ENCODE assay signal across 22 cellular contexts in genomic region chr1:1424623-1425229, GRCh38. TPM values are rescaled to one million over a fixed set of nuclear protein-coding genes. Genes with fewer than 3 reads are reported as not detected.
DNase-seq lines count a peak whose midpoint lies in the region; TF ChIP-seq lines count a peak whose summit lies in the region.
"Had no signal": no experiment of that assay in that cellular context is flagged by ENCODE, and none has a peak within 500 bp of the region (broad histone marks: within the 10 kb centered on the region; RNA-seq: fewer than 3 reads in every experiment).

No MANE protein-coding gene starts in this region.

- H3K4ac ChIP-seq in neuronal stem cell (ENCODE audit: low read length) = no peak overlapping the region

- H3K23ac ChIP-seq in neuronal stem cell (ENCODE audit: low read depth, low read length, poor library complexity) = no peak overlapping the region

- H3K4me2 ChIP-seq in neuronal stem cell (ENCODE audit: insufficient read depth, low read length, poor library complexity, severe bottlenecking) = peak overlapping the region; percentile 18
- H3K4me2 ChIP-seq: PC-9 had no signal

- no peak overlapping the region for H3K18ac ChIP-seq in neuronal stem cell (ENCODE audit: low read length)

- WGBS in neuronal stem cell (ENCODE audit: extremely low coverage in 2 of 2, insufficient read length in 2 of 2, insufficient replicate concordance in 1 of 2), 2 donors = no CpG with 5 or more reads among the region's 22 CpGs

- H4K91ac ChIP-seq in neuronal stem cell (ENCODE audit: low read depth, low read length, poor library complexity) = no peak overlapping the region

- H2AFZ ChIP-seq in neuronal stem cell (ENCODE audit: low read length) = no peak overlapping the region
- H2AFZ ChIP-seq: PC-9 had no signal

- no peaks in the 10 kb centered on the region for H3K36me3 ChIP-seq in neuronal stem cell (replicated peaks in 1 of 2; ENCODE audit: control insufficient read depth in 2 of 2, insufficient read depth in 2 of 2, low read length in 2 of 2)
- H3K36me3 ChIP-seq: lower lobe of right lung, pancreas, sigmoid colon, SJCRH30, suprapubic skin had no signal

- H3K79me1 ChIP-seq in neuronal stem cell (ENCODE audit: low read depth, low read length) = peaks cover 3% of the 10 kb centered on the region

- H3K14ac ChIP-seq in neuronal stem cell (ENCODE audit: low read length) = no peak overlapping the region

- CTCF ChIA-PET in HEK293T (lab: Yijun Ruan, JAX) = no interaction called here

- H2BK12ac ChIP-seq in neuronal stem cell (ENCODE audit: low read length) = no peak overlapping the region

- peaks cover 23 to 38% of the 10 kb centered on the region in 2 donors for H3K4me1 ChIP-seq in neuronal stem cell (ENCODE audit: control insufficient read depth in 2 of 2, insufficient read depth in 1 of 2, low read depth in 1 of 2, low read length in 2 of 2)

- H3K4me3 ChIP-seq in neuronal stem cell (ENCODE audit: low read length in 2 of 2) = no peak overlapping the region
- H3K4me3 ChIP-seq: lower lobe of right lung, pancreas, PC-9, sigmoid colon, SJCRH30, suprapubic skin had no signal

- H2BK15ac ChIP-seq in neuronal stem cell (ENCODE audit: low read length) = peak overlapping the region; percentile 81

- DNase-seq in HEK293T (ENCODE audit: extremely low spot score) (no peak), neuronal stem cell (ENCODE audit: low spot score) (no peak), CD1c-positive myeloid dendritic cell (ENCODE audit: extremely low spot score) (no peak), SW480 (ENCODE audit: low spot score) (no peak), A172 (ENCODE audit: low spot score) (no peak)
- DNase-seq: activated CD4-positive, alpha-beta T cell treated with anti-CD3 and anti-CD28 coated beads, Interleukin-2, amount 50 U/mL, for 1 hour; activated CD8-positive, alpha-beta memory T cell treated with anti-CD3 and anti-CD28 coated beads, Interleukin-2, amount 50 U/mL, for 4 hours; activated naive CD8-positive, alpha-beta T cell treated with anti-CD3 and anti-CD28 coated beads, Interleukin-2, amount 50 U/mL, for 24 hours; lower lobe of right lung; NCI-H1092; NCI-H2029 treated with DMSO at 0.1 percent for 48 hours; NCI-H345; PC-9; sigmoid colon; SJCRH30; T-helper 17 cell had no signal

- H3K9me3 ChIP-seq in neuronal stem cell (replicated peaks in 1 of 2; ENCODE audit: control insufficient read depth in 2 of 2, insufficient read depth in 1 of 2, low read depth in 1 of 2, low read length in 2 of 2) = peaks cover 0 to 3% of the 10 kb centered on the region in 2 donors
- H3K9me3 ChIP-seq: lower lobe of right lung, pancreas, sigmoid colon, SJCRH30, suprapubic skin had no signal

- H2BK120ac ChIP-seq in neuronal stem cell (ENCODE audit: low read depth, low read length) = no peak overlapping the region

- POLR2A ChIA-PET in HEK293T (lab: Yijun Ruan, JAX) = interaction anchor here (1.0 to 1.3 kb wide), 3 partner anchors 13 to 17 kb away, joined by 3 to 7 read pairs (median 3); no protein-coding TSS in a partner anchor

- H2AK5ac ChIP-seq in neuronal stem cell (ENCODE audit: low read depth, low read length) = no peak overlapping the region

- H2BK5ac ChIP-seq in neuronal stem cell (ENCODE audit: low read length) = no peak overlapping the region

- peaks cover 0 to 2% (median 0%) of the 10 kb centered on the region in 3 experiments for H3K27me3 ChIP-seq in neuronal stem cell (ENCODE audit: control insufficient read depth in 3 of 3, insufficient read depth in 3 of 3, low read depth in 1 of 3, low read length in 3 of 3)
- H3K27me3 ChIP-seq: pancreas, sigmoid colon, SJCRH30 had no signal

- H3K9ac ChIP-seq in neuronal stem cell (ENCODE audit: low read depth, low read length, poor library complexity) = no peak overlapping the region

- no peak overlapping the region for H4K8ac ChIP-seq in neuronal stem cell (ENCODE audit: low read depth, low read length)

- peak overlapping the region; percentile 96 for H3K27ac ChIP-seq in cingulate gyrus (ENCODE audit: low read depth, low read length)
- H3K27ac ChIP-seq in neuronal stem cell (replicated peaks; ENCODE audit: low read length) = no peak overlapping the region
- H3K27ac ChIP-seq: lower lobe of right lung, pancreas, PC-9, SJCRH30, suprapubic skin had no signal

TF ChIP-seq in HEK293T, 16 proteins besides CTCF, POLR2A, EP300 and RAD21:
- TF ChIP-seq L3MBTL2 (conservative IDR thresholded peaks at IDR 0.05) (no peak), ARNT (IDR thresholded peaks at IDR 0.05) (no peak), LEF1 (IDR thresholded peaks at IDR 0.05; ENCODE audit: borderline replicate concordance) (no peak), ZNF384 (IDR thresholded peaks at IDR 0.05) (no peak), PKNOX1 (IDR thresholded peaks at IDR 0.05) (peak; percentile 37; the same call in 1 of the 2 replicates), FOXM1 (IDR thresholded peaks at IDR 0.05; ENCODE audit: borderline replicate concordance) (no peak)

RNA-seq across cellular contexts. Expression of gene ANKRD65, which starts 3.6 kb away (rescaled TPM):
- polyA plus RNA-seq in neuronal stem cell (2013, experiment 1 of 2) = 2.0 TPM
- polyA plus RNA-seq in neuronal stem cell (2013, experiment 2 of 2) = 2.0 TPM
- 0.12 TPM in 1 of 2 replicates, not detected in the other for total RNA-seq in A172 (2014; rRNA removed; shearing (Covaris generic))
- total RNA-seq: activated T-helper 2 cell treated with anti-CD3 and anti-CD28 coated beads, Interferon-gamma antibody, Interleukin-2, Interleukin-4, amounts not matched to agents 10 μg/mL and 5 μg/mL and 100 μg/mL, durations not matched to agents 14 hours and 24 hours and 36 hours; T-helper 17 cell had no signal
- polyA plus RNA-seq: CD14-positive monocyte had no signal

RNA-seq across cellular contexts. Expression of gene VWA1, which starts 10.8 kb away (rescaled TPM):
- 5.0 TPM for polyA plus RNA-seq in neuronal stem cell (2013, experiment 1 of 2)
- 4.8 TPM for polyA plus RNA-seq in neuronal stem cell (2013, experiment 2 of 2)
- 0.91 and 2.0 TPM in 2 replicates for total RNA-seq in A172 (2014; rRNA removed; shearing (Covaris generic))
- total RNA-seq: T-helper 17 cell had no signal
- polyA plus RNA-seq: CD14-positive monocyte had no signal

RNA-seq across cellular contexts. Expression of gene MRPL20, which starts 17.6 kb away (rescaled TPM):
- polyA plus RNA-seq in neuronal stem cell (2013, experiment 1 of 2) = 132 TPM
- polyA plus RNA-seq in neuronal stem cell (2013, experiment 2 of 2) = 135 TPM
- total RNA-seq in A172 (2014; rRNA removed; shearing (Covaris generic)) = 117 and 151 TPM in 2 replicates

RNA-seq across cellular contexts. Expression of gene ATAD3C, which starts 24.8 kb away (rescaled TPM):
- 0.45 TPM for polyA plus RNA-seq in neuronal stem cell (2013, experiment 1 of 2)
- 0.42 TPM for polyA plus RNA-seq in neuronal stem cell (2013, experiment 2 of 2)
- not detected in 2 replicates for total RNA-seq in A172 (2014; rRNA removed; shearing (Covaris generic))
- polyA plus RNA-seq: AG04450, CD14-positive monocyte had no signal

RNA-seq across cellular contexts. Expression of gene CCNL2, which starts 25.6 kb away (rescaled TPM):
- 91.8 TPM for polyA plus RNA-seq in neuronal stem cell (2013, experiment 1 of 2)
- 90.5 TPM for polyA plus RNA-seq in neuronal stem cell (2013, experiment 2 of 2)
- total RNA-seq in A172 (2014; rRNA removed; shearing (Covaris generic)) = 35.6 and 43.2 TPM in 2 replicates
